23 cellular contexts compared by ENCODE assay signal in genomic region chr19:40726279-40726678, GRCh38. TPM values are rescaled to one million over a fixed set of nuclear protein-coding genes. Genes with fewer than 3 reads are reported as not detected.
DNase-seq lines count a peak whose midpoint lies in the region; ATAC-seq, FAIRE-seq and TF ChIP-seq lines count a peak whose summit lies in the region.
"Had no signal": no experiment of that assay in that cellular context is flagged by ENCODE, and none has a peak within 500 bp of the region (broad histone marks: within the 10 kb centered on the region; RNA-seq: fewer than 3 reads in every experiment).

No MANE protein-coding gene starts in this region.

- H3K36me3 Mint-ChIP-seq in neural crest cell (ENCODE audit: low read depth): peaks cover 5% of the 10 kb centered on the region

- H3K4me1 ChIP-seq in HepG2 (ENCODE audit: insufficient read depth, low read length): peaks cover 13% of the 10 kb centered on the region
- no peaks in the 10 kb centered on the region for H3K4me1 ChIP-seq in right lobe of liver

- TF ChIP-seq POLR2A in HepG2 (IDR thresholded peaks at IDR 0.05; ENCODE audit: insufficient read depth in 1 of 2, low read depth in 2 of 2, low read length in 2 of 2) (no peak), right lobe of liver (IDR thresholded peaks at IDR 0.05) (no peak), NB4 (IDR thresholded peaks at IDR 0.05; ENCODE audit: extremely low read depth, insufficient read length) (no peak)

- H3K9me3 ChIP-seq in HepG2 (ENCODE audit: low read length): no peaks in the 10 kb centered on the region
- H3K9me3 ChIP-seq in right lobe of liver: no peaks in the 10 kb centered on the region

- POLR2A ChIA-PET in HepG2 (lab: Yijun Ruan, JAX): interaction anchor here (1.4 kb wide), 1 partner anchor 9 kb away, joined by 5 read pairs; the partner anchor contains the start of genes COQ8B and ITPKC

- no peak overlapping the region for H2AFZ ChIP-seq in HepG2 (ENCODE audit: low read length)

- peaks cover 7% of the 10 kb centered on the region for H3K4me1 Mint-ChIP-seq in neural crest cell

- no peak for TF ChIP-seq RAD21 in HepG2 (CRISPR knock-in tag; IDR thresholded peaks at IDR 0.05)

- TF ChIP-seq EP300 in HepG2 (IDR thresholded peaks at IDR 0.05; ENCODE audit: low read depth in 2 of 2, low read length in 2 of 2) (no peak), HepG2 (CRISPR knock-in tag; IDR thresholded peaks at IDR 0.05; ENCODE audit: borderline replicate concordance) (no peak)

- H3K27ac ChIP-seq in HepG2 (ENCODE audit: extremely low read length, insufficient read depth, low read length) (no peak overlapping the region), right lobe of liver (no peak overlapping the region)

- no peak overlapping the region for H3K4me2 ChIP-seq in HepG2 (ENCODE audit: low read depth, low read length)

- H3K9ac ChIP-seq in HepG2 (ENCODE audit: insufficient read depth, low read depth, low read length): no peak overlapping the region

- no peak for TF ChIP-seq CTCF in HepG2 (CRISPR knock-in tag; IDR thresholded peaks at IDR 0.05)
- no peak for TF ChIP-seq CTCF in right lobe of liver (IDR thresholded peaks at IDR 0.05)
- no peak for TF ChIP-seq CTCF in NB4 (IDR thresholded peaks at IDR 0.05; ENCODE audit: low read depth, low read length)
- TF ChIP-seq CTCF in neural crest cell (conservative IDR thresholded peaks at IDR 0.05): no peak

- H3K27me3 Mint-ChIP-seq in neural crest cell (ENCODE audit: low read depth): no peaks in the 10 kb centered on the region
- H3K27me3 Mint-ChIP-seq: CD8-positive, alpha-beta memory T cell had no signal

- CTCF ChIA-PET in HepG2 (lab: Yijun Ruan, JAX; ENCODE audit: low intra/inter-chr PET ratio, low total read pairs): no interaction called here

- intact Hi-C loops in HepG2 (cut with micrococcal nuclease; ENCODE audit: unreplicated experiment): no loop called here
- intact Hi-C loops in right lobe of liver (cut with DNase I): no loop called here

- no peak overlapping the region for H3K4me3 ChIP-seq in HepG2 (replicated peaks in 1 of 3; ENCODE audit: insufficient read depth in 1 of 3, low read depth in 2 of 3, low read length in 3 of 3)
- H3K4me3 ChIP-seq in right lobe of liver: no peak overlapping the region
- no peak overlapping the region for H3K4me3 ChIP-seq in NB4 (ENCODE audit: low read depth, low read length)

- peak overlapping the region; percentile 19 for H3K4me3 Mint-ChIP-seq in neural crest cell

- H3K27ac Mint-ChIP-seq in neural crest cell (ENCODE audit: unreplicated experiment): no peak overlapping the region

- no peak for FAIRE-seq in HepG2 (lab: Jason Lieb, UNC)
- FAIRE-seq: D721Med, RCC 7860 had no signal

- no peaks in the 10 kb centered on the region for H3K9me3 Mint-ChIP-seq in neural crest cell
- H3K9me3 Mint-ChIP-seq: CD8-positive, alpha-beta memory T cell had no signal

- 96% methylated on average over 3 of the region's 4 CpGs for WGBS in HepG2 (ENCODE audit: low lambda C conversion rate)
- WGBS in right lobe of liver (ENCODE audit: insufficient coverage, low coverage, low lambda C conversion rate, missing lambda C conversion rate): 100% methylated on average over 3 of the region's 4 CpGs

- in situ Hi-C loops in HepG2 (cut with HindIII; ENCODE audit: extremely low pct_ligation_motif_present, low pct_unique_long_range_greater_than_20kb): no loop called here

- ATAC-seq in HepG2 (no peak), right lobe of liver (no peak), HG02588 (IDR thresholded peaks at IDR 0.05; ENCODE audit: unreplicated experiment) (no peak), HG03354 (IDR thresholded peaks at IDR 0.05; ENCODE audit: poor library complexity, severe bottlenecking, unreplicated experiment) (no peak)
- ATAC-seq: Right ventricle myocardium inferior, SK-N-SH treated with all-trans-retinoic acid at 6 μM for 48 hours had no signal

- DNase-seq in HepG2 (ENCODE audit: low spot score) (no peak), right lobe of liver (no peak), NB4 (ENCODE audit: low read depth) (peak; percentile 44), amniotic epithelial cell (ENCODE audit: low read depth) (peak; percentile 53), neural crest cell (ENCODE audit: low read depth, low spot score) (no peak), COLO829 (ENCODE audit: low spot score) (no peak)
- DNase-seq: 8988T; AML-193; C1 segment of cervical spinal cord; CD8-positive, alpha-beta memory T cell; EL; GF-D8; KBM-7; NCI-H1048; NCI-H1417 treated with DMSO at 0.1 percent for 48 hours; NCI-H1930; NCI-H748 treated with DMSO at 0.1 percent for 48 hours had no signal

- peaks cover 17% of the 10 kb centered on the region for H3K79me2 ChIP-seq in HepG2 (ENCODE audit: insufficient read depth, low read length)

- no peaks in the 10 kb centered on the region for H4K20me1 ChIP-seq in HepG2 (ENCODE audit: insufficient read depth, low read length)

- BruUV-seq in HepG2 (replicated peaks; lab: Mats Ljungman, UMichigan): no TSS peak

- H3K36me3 ChIP-seq in HepG2 (replicated peaks in 1 of 2; ENCODE audit: control insufficient read depth in 1 of 2, insufficient read depth in 2 of 2, low read length in 2 of 2) (peaks cover 17 to 65% of the 10 kb centered on the region in 2 experiments; a peak in 4 of 5 replicates), right lobe of liver (peaks cover 6 to 63% (median 13%) of the 10 kb centered on the region in 4 donors)

- H3K27me3 ChIP-seq in HepG2 (ENCODE audit: control insufficient read depth in 1 of 2, insufficient read depth in 2 of 2, low read length in 2 of 2) (no peaks in the 10 kb centered on the region), right lobe of liver (no peaks in the 10 kb centered on the region)

RNA-seq across cellular contexts. Expression of gene ITPKC, which starts 9.4 kb away (rescaled TPM):
- total RNA-seq in HepG2 (2016; rRNA removed; fragmentation: Illumina TruSeq; extraction: Trizol) (11.2 and 11.3 TPM in 2 replicates), right lobe of liver (10 to 100 TPM in 3 of 6 experiments, 1 to 10 TPM in 3; 6.8 to 19.7 (median 11.1) TPM), neural crest cell (12.8 and 13.9 TPM in 2 replicates)
- 2.2 and 2.9 TPM in 2 replicates for total RNA-seq in HepG2 (2016; cell fraction: cytosol; rRNA removed; fragmentation: Illumina TruSeq; extraction: Trizol; ENCODE audit: low read depth)
- total RNA-seq in HepG2 (2016; cell fraction: insoluble cytoplasmic fraction; rRNA removed; fragmentation: Illumina TruSeq; extraction: Trizol): 11.1 and 11.2 TPM in 2 replicates
- total RNA-seq in HepG2 (2016; cell fraction: membrane; rRNA removed; fragmentation: Illumina TruSeq; extraction: Trizol): 6.2 and 7.0 TPM in 2 replicates
- 9.4 and 10.1 TPM in 2 replicates for total RNA-seq in HepG2 (2016; cell fraction: nucleus; rRNA removed; fragmentation: Illumina TruSeq; extraction: Trizol)
- 6.9 and 12.4 TPM in 2 replicates for polyA plus RNA-seq in HepG2 (2011; rRNA removed)
- 7.5 and 8.3 TPM in 2 replicates for polyA plus RNA-seq in HepG2 (2011; cell fraction: cytosol; rRNA removed)
- 10.9 and 11.5 TPM in 2 replicates for polyA plus RNA-seq in HepG2 (2011; cell fraction: nucleus; rRNA removed)
- polyA plus RNA-seq in HepG2 (2012): 5.5 and 8.9 TPM in 2 replicates
- polyA plus RNA-seq in HepG2 (2016; cell fraction: cytosol; fragmentation: Illumina TruSeq; extraction: Trizol; ENCODE audit: low read depth): 1.6 and 1.9 TPM in 2 replicates
- polyA plus RNA-seq in HepG2 (2016; cell fraction: insoluble cytoplasmic fraction; fragmentation: Illumina TruSeq; extraction: Trizol; ENCODE audit: low read depth): 9.6 and 11.1 TPM in 2 replicates
- polyA plus RNA-seq in HepG2 (2016; cell fraction: membrane; fragmentation: Illumina TruSeq; extraction: Trizol; ENCODE audit: low read depth): 4.0 and 4.4 TPM in 2 replicates
- 16.8 and 17.2 TPM in 2 replicates for polyA plus RNA-seq in HepG2 (2016; cell fraction: nucleus; fragmentation: Illumina TruSeq; extraction: Trizol; ENCODE audit: insufficient read depth, low read depth)
- polyA minus RNA-seq in HepG2 (2011; rRNA and poly(A)+ RNA removed; ENCODE audit: low replicate concordance): 7.6 and 22.0 TPM in 2 replicates
- 4.2 and 6.6 TPM in 2 replicates for polyA minus RNA-seq in HepG2 (2011; cell fraction: cytosol; rRNA and poly(A)+ RNA removed)
- polyA minus RNA-seq in HepG2 (2011; cell fraction: nucleus; rRNA and poly(A)+ RNA removed): 5.5 and 7.5 TPM in 2 replicates

RNA-seq across cellular contexts. Expression of gene COQ8B, which starts 9.6 kb away (rescaled TPM):
- total RNA-seq in HepG2 (2016; rRNA removed; fragmentation: Illumina TruSeq; extraction: Trizol) (10.3 and 17.2 TPM in 2 replicates), right lobe of liver (10 to 100 TPM; 15.1 to 30.6 (median 25.6) TPM), neural crest cell (41.1 and 45.1 TPM in 2 replicates)
- 11.6 and 12.3 TPM in 2 replicates for total RNA-seq in HepG2 (2016; cell fraction: cytosol; rRNA removed; fragmentation: Illumina TruSeq; extraction: Trizol; ENCODE audit: low read depth)
- 8.6 and 17.5 TPM in 2 replicates for total RNA-seq in HepG2 (2016; cell fraction: insoluble cytoplasmic fraction; rRNA removed; fragmentation: Illumina TruSeq; extraction: Trizol)
- total RNA-seq in HepG2 (2016; cell fraction: membrane; rRNA removed; fragmentation: Illumina TruSeq; extraction: Trizol): 16.6 and 19.5 TPM in 2 replicates
- total RNA-seq in HepG2 (2016; cell fraction: nucleus; rRNA removed; fragmentation: Illumina TruSeq; extraction: Trizol): 13.3 and 18.3 TPM in 2 replicates
- 12.3 and 14.7 TPM in 2 replicates for polyA plus RNA-seq in HepG2 (2011; rRNA removed)
- 9.9 and 15.6 TPM in 2 replicates for polyA plus RNA-seq in HepG2 (2011; cell fraction: cytosol; rRNA removed)
- 54.2 and 65.2 TPM in 2 replicates for polyA plus RNA-seq in HepG2 (2011; cell fraction: nucleus; rRNA removed)
- 8.7 and 13.0 TPM in 2 replicates for polyA plus RNA-seq in HepG2 (2012)
- 5.6 and 6.3 TPM in 2 replicates for polyA plus RNA-seq in HepG2 (2016; cell fraction: cytosol; fragmentation: Illumina TruSeq; extraction: Trizol; ENCODE audit: low read depth)
- 7.8 and 9.6 TPM in 2 replicates for polyA plus RNA-seq in HepG2 (2016; cell fraction: insoluble cytoplasmic fraction; fragmentation: Illumina TruSeq; extraction: Trizol; ENCODE audit: low read depth)
- polyA plus RNA-seq in HepG2 (2016; cell fraction: membrane; fragmentation: Illumina TruSeq; extraction: Trizol; ENCODE audit: low read depth): 8.1 and 8.4 TPM in 2 replicates
- 21.5 and 25.0 TPM in 2 replicates for polyA plus RNA-seq in HepG2 (2016; cell fraction: nucleus; fragmentation: Illumina TruSeq; extraction: Trizol; ENCODE audit: insufficient read depth, low read depth)
- polyA minus RNA-seq in HepG2 (2011; rRNA and poly(A)+ RNA removed; ENCODE audit: low replicate concordance): 22.0 and 30.0 TPM in 2 replicates
- 7.7 and 9.0 TPM in 2 replicates for polyA minus RNA-seq in HepG2 (2011; cell fraction: cytosol; rRNA and poly(A)+ RNA removed)
- polyA minus RNA-seq in HepG2 (2011; cell fraction: nucleus; rRNA and poly(A)+ RNA removed): 19.1 and 21.8 TPM in 2 replicates

RNA-seq across cellular contexts. Expression of gene ACTMAP, which starts 24.0 kb away (rescaled TPM):
- total RNA-seq in HepG2 (2016; rRNA removed; fragmentation: Illumina TruSeq; extraction: Trizol): 2.2 and 3.9 TPM in 2 replicates
- total RNA-seq in HepG2 (2016; cell fraction: cytosol; rRNA removed; fragmentation: Illumina TruSeq; extraction: Trizol; ENCODE audit: low read depth): 2.1 and 5.1 TPM in 2 replicates
- total RNA-seq in HepG2 (2016; cell fraction: insoluble cytoplasmic fraction; rRNA removed; fragmentation: Illumina TruSeq; extraction: Trizol): 2.2 and 3.3 TPM in 2 replicates
- total RNA-seq in HepG2 (2016; cell fraction: membrane; rRNA removed; fragmentation: Illumina TruSeq; extraction: Trizol): 4.4 and 4.8 TPM in 2 replicates
- total RNA-seq in HepG2 (2016; cell fraction: nucleus; rRNA removed; fragmentation: Illumina TruSeq; extraction: Trizol): 3.9 and 4.4 TPM in 2 replicates
- polyA plus RNA-seq in HepG2 (2011; rRNA removed): 7.9 and 11.3 TPM in 2 replicates
- polyA plus RNA-seq in HepG2 (2011; cell fraction: cytosol; rRNA removed): 4.7 and 5.7 TPM in 2 replicates
- 30.8 and 31.7 TPM in 2 replicates for polyA plus RNA-seq in HepG2 (2011; cell fraction: nucleus; rRNA removed)
- polyA plus RNA-seq in HepG2 (2012): 13.1 and 16.5 TPM in 2 replicates
- polyA plus RNA-seq in HepG2 (2016; cell fraction: cytosol; fragmentation: Illumina TruSeq; extraction: Trizol; ENCODE audit: low read depth): 4.5 and 4.7 TPM in 2 replicates
- 10.5 and 13.7 TPM in 2 replicates for polyA plus RNA-seq in HepG2 (2016; cell fraction: insoluble cytoplasmic fraction; fragmentation: Illumina TruSeq; extraction: Trizol; ENCODE audit: low read depth)
- polyA plus RNA-seq in HepG2 (2016; cell fraction: membrane; fragmentation: Illumina TruSeq; extraction: Trizol; ENCODE audit: low read depth): 12.4 and 14.6 TPM in 2 replicates
- 46.1 and 49.5 TPM in 2 replicates for polyA plus RNA-seq in HepG2 (2016; cell fraction: nucleus; fragmentation: Illumina TruSeq; extraction: Trizol; ENCODE audit: insufficient read depth, low read depth)
- 11.2 and 11.8 TPM in 2 replicates for polyA minus RNA-seq in HepG2 (2011; rRNA and poly(A)+ RNA removed; ENCODE audit: low replicate concordance)
- 8.1 and 9.0 TPM in 2 replicates for polyA minus RNA-seq in HepG2 (2011; cell fraction: cytosol; rRNA and poly(A)+ RNA removed)
- 5.2 and 5.3 TPM in 2 replicates for polyA minus RNA-seq in HepG2 (2011; cell fraction: nucleus; rRNA and poly(A)+ RNA removed)
- total RNA-seq in right lobe of liver: 10 to 100 TPM in 2 of 6 experiments, 1 to 10 TPM in 4; 2.9 to 11.2 (median 4.4) TPM
- 22.7 and 25.1 TPM in 2 replicates for total RNA-seq in neural crest cell

RNA-seq across cellular contexts. Expression of gene SNRPA, which starts 24.7 kb away (rescaled TPM):
- total RNA-seq in HepG2 (2016; rRNA removed; fragmentation: Illumina TruSeq; extraction: Trizol) (55.6 and 59.6 TPM in 2 replicates), right lobe of liver (10 to 100 TPM; 21.4 to 33.1 (median 24.7) TPM), neural crest cell (213 and 214 TPM in 2 replicates)
- 30.9 and 37.5 TPM in 2 replicates for total RNA-seq in HepG2 (2016; cell fraction: cytosol; rRNA removed; fragmentation: Illumina TruSeq; extraction: Trizol; ENCODE audit: low read depth)
- 43.3 and 60.9 TPM in 2 replicates for total RNA-seq in HepG2 (2016; cell fraction: insoluble cytoplasmic fraction; rRNA removed; fragmentation: Illumina TruSeq; extraction: Trizol)
- total RNA-seq in HepG2 (2016; cell fraction: membrane; rRNA removed; fragmentation: Illumina TruSeq; extraction: Trizol): 30.2 and 35.2 TPM in 2 replicates
- 40.9 and 42.9 TPM in 2 replicates for total RNA-seq in HepG2 (2016; cell fraction: nucleus; rRNA removed; fragmentation: Illumina TruSeq; extraction: Trizol)
- polyA plus RNA-seq in HepG2 (2011; rRNA removed): 111 and 162 TPM in 2 replicates
- polyA plus RNA-seq in HepG2 (2011; cell fraction: cytosol; rRNA removed): 36.8 and 67.8 TPM in 2 replicates
- 112 and 136 TPM in 2 replicates for polyA plus RNA-seq in HepG2 (2011; cell fraction: nucleus; rRNA removed)
- polyA plus RNA-seq in HepG2 (2012): 55.3 and 58.7 TPM in 2 replicates
- polyA plus RNA-seq in HepG2 (2016; cell fraction: cytosol; fragmentation: Illumina TruSeq; extraction: Trizol; ENCODE audit: low read depth): 31.4 and 37.9 TPM in 2 replicates
- 87.1 and 104 TPM in 2 replicates for polyA plus RNA-seq in HepG2 (2016; cell fraction: insoluble cytoplasmic fraction; fragmentation: Illumina TruSeq; extraction: Trizol; ENCODE audit: low read depth)
- 41.6 and 53.2 TPM in 2 replicates for polyA plus RNA-seq in HepG2 (2016; cell fraction: membrane; fragmentation: Illumina TruSeq; extraction: Trizol; ENCODE audit: low read depth)
- 106 and 112 TPM in 2 replicates for polyA plus RNA-seq in HepG2 (2016; cell fraction: nucleus; fragmentation: Illumina TruSeq; extraction: Trizol; ENCODE audit: insufficient read depth, low read depth)
- polyA minus RNA-seq in HepG2 (2011; rRNA and poly(A)+ RNA removed; ENCODE audit: low replicate concordance): 182 and 255 TPM in 2 replicates
- polyA minus RNA-seq in HepG2 (2011; cell fraction: cytosol; rRNA and poly(A)+ RNA removed): 80.0 and 106 TPM in 2 replicates
- polyA minus RNA-seq in HepG2 (2011; cell fraction: nucleus; rRNA and poly(A)+ RNA removed): 49.1 and 73.4 TPM in 2 replicates

RNA-seq across cellular contexts. Expression of gene NUMBL, which starts 35.8 kb away (rescaled TPM):
- total RNA-seq in HepG2 (2016; rRNA removed; fragmentation: Illumina TruSeq; extraction: Trizol) (0.20 and 0.49 TPM in 2 replicates), right lobe of liver (10 to 100 TPM in 3 of 6 experiments, 1 to 10 TPM in 3; 6.1 to 19.6 (median 10.5) TPM), neural crest cell (21.4 and 26.8 TPM in 2 replicates)
- total RNA-seq in HepG2 (2016; cell fraction: cytosol; rRNA removed; fragmentation: Illumina TruSeq; extraction: Trizol; ENCODE audit: low read depth): 0.09 and 0.10 TPM in 2 replicates
- 0.04 and 0.58 TPM in 2 replicates for total RNA-seq in HepG2 (2016; cell fraction: insoluble cytoplasmic fraction; rRNA removed; fragmentation: Illumina TruSeq; extraction: Trizol)
- total RNA-seq in HepG2 (2016; cell fraction: membrane; rRNA removed; fragmentation: Illumina TruSeq; extraction: Trizol): 0.25 and 0.52 TPM in 2 replicates
- total RNA-seq in HepG2 (2016; cell fraction: nucleus; rRNA removed; fragmentation: Illumina TruSeq; extraction: Trizol): 0.69 and 2.1 TPM in 2 replicates
- 2.2 and 2.3 TPM in 2 replicates for polyA plus RNA-seq in HepG2 (2011; rRNA removed)
- 0.67 and 0.90 TPM in 2 replicates for polyA plus RNA-seq in HepG2 (2011; cell fraction: cytosol; rRNA removed)
- 21.6 and 25.2 TPM in 2 replicates for polyA plus RNA-seq in HepG2 (2011; cell fraction: nucleus; rRNA removed)
- 0.78 and 2.1 TPM in 2 replicates for polyA plus RNA-seq in HepG2 (2012)
- polyA plus RNA-seq in HepG2 (2016; cell fraction: cytosol; fragmentation: Illumina TruSeq; extraction: Trizol; ENCODE audit: low read depth): 0.10 and 0.11 TPM in 2 replicates
- 0.27 and 0.56 TPM in 2 replicates for polyA plus RNA-seq in HepG2 (2016; cell fraction: insoluble cytoplasmic fraction; fragmentation: Illumina TruSeq; extraction: Trizol; ENCODE audit: low read depth)
- 0.07 and 0.19 TPM in 2 replicates for polyA plus RNA-seq in HepG2 (2016; cell fraction: membrane; fragmentation: Illumina TruSeq; extraction: Trizol; ENCODE audit: low read depth)
- 4.8 and 6.7 TPM in 2 replicates for polyA plus RNA-seq in HepG2 (2016; cell fraction: nucleus; fragmentation: Illumina TruSeq; extraction: Trizol; ENCODE audit: insufficient read depth, low read depth)
- polyA minus RNA-seq in HepG2 (2011; rRNA and poly(A)+ RNA removed; ENCODE audit: low replicate concordance): 1.2 and 14.1 TPM in 2 replicates
- polyA minus RNA-seq in HepG2 (2011; cell fraction: cytosol; rRNA and poly(A)+ RNA removed): 0.35 and 0.99 TPM in 2 replicates
- polyA minus RNA-seq in HepG2 (2011; cell fraction: nucleus; rRNA and poly(A)+ RNA removed): 2.8 and 2.9 TPM in 2 replicates

Comparison
In these comparisons a context has a peak if more than half of its experiments do, and no peak if none do; other contexts are left out.
1. DNase-seq: peak in NB4 (single experiment) and amniotic epithelial cell (single experiment); none in HepG2 (single experiment), right lobe of liver (0 of 3), neural crest cell (single experiment) and COLO829 (single experiment).